ENCODE assay signal across 11 cellular contexts in the genomic region with DNA sequence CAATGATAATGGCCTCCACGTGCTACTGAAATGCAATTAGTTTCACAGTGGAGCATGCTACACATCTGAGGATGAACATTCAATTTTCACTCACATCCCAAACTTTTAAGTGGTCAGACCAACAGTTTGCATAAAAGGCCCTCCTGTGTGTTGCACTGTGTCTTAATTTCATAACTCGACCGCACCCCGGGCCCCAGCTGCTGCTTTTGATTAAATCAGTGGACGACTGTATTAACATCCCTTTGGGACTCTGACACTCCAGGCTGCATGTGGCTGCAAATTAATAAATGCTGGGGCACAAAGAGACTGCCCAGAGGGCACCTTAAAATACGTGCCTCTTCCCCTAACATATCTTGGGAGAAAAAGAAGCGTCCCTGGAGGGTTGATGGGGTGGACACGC. TPM values are rescaled to one million over a fixed set of nuclear protein-coding genes. Genes with fewer than 3 reads are reported as not detected.
A peak's percentile ranks its signal among the peaks of the same experiment; 100 is the strongest.
DNase-seq lines count a peak whose midpoint lies in the region; ATAC-seq and TF ChIP-seq lines count a peak whose summit lies in the region.
"Had no signal": no experiment of that assay in that cellular context is flagged by ENCODE, and none has a peak within 500 bp of the region (broad histone marks: within the 10 kb centered on the region; RNA-seq: fewer than 3 reads in every experiment).

No MANE protein-coding gene starts in this region.

- H3K36me3 Mint-ChIP-seq in activated T-cell treated with anti-CD3 and anti-CD28 coated beads, Interleukin-2, amount 50 U/mL, for 24 hours (ENCODE audit: low read depth), result peaks cover 38% of the 10 kb centered on the region
- H3K36me3 Mint-ChIP-seq in activated CD8-positive, alpha-beta T cell treated with anti-CD3 and anti-CD28 coated beads for 36 hours (ENCODE audit: low read depth), result peaks cover 14% of the 10 kb centered on the region
- no peaks in the 10 kb centered on the region for H3K36me3 Mint-ChIP-seq in natural killer cell treated with Interleukin-12 subunit alpha and Interleukin-12 subunit beta and Interleukin-15 and Interleukin-18, amount 100 ng/mL, for 72 hours
- H3K36me3 Mint-ChIP-seq in type B pancreatic cell, result peaks cover 4% of the 10 kb centered on the region

- no peak for TF ChIP-seq CTCF in activated CD8-positive, alpha-beta T cell treated with anti-CD3 and anti-CD28 coated beads for 36 hours (IDR thresholded peaks at IDR 0.05)
- no peak for TF ChIP-seq CTCF in GM10266 (IDR thresholded peaks at IDR 0.05; ENCODE audit: control insufficient read depth, insufficient read depth, low read depth, missing control alignments)
- no peak for TF ChIP-seq CTCF in type B pancreatic cell (conservative IDR thresholded peaks at IDR 0.05)

- peak; percentile 5 for ATAC-seq in HG02678 (IDR thresholded peaks at IDR 0.05; ENCODE audit: unreplicated experiment)
- peak; percentile 18 for ATAC-seq in activated CD8-positive, alpha-beta T cell treated with anti-CD3 and anti-CD28 coated beads for 36 hours
- ATAC-seq in natural killer cell treated with Interleukin-12 subunit alpha and Interleukin-12 subunit beta and Interleukin-15 and Interleukin-18, amount 100 ng/mL, for 72 hours, result no peak

- H3K9me3 Mint-ChIP-seq in activated T-cell treated with anti-CD3 and anti-CD28 coated beads, Interleukin-2, amount 50 U/mL, for 24 hours, result no peaks in the 10 kb centered on the region
- H3K9me3 Mint-ChIP-seq in activated CD8-positive, alpha-beta T cell treated with anti-CD3 and anti-CD28 coated beads for 36 hours, result no peaks in the 10 kb centered on the region
- no peaks in the 10 kb centered on the region for H3K9me3 Mint-ChIP-seq in natural killer cell treated with Interleukin-12 subunit alpha and Interleukin-12 subunit beta and Interleukin-15 and Interleukin-18, amount 100 ng/mL, for 72 hours
- H3K9me3 Mint-ChIP-seq in type B pancreatic cell, result no peaks in the 10 kb centered on the region

- intact Hi-C loops in activated CD8-positive, alpha-beta T cell treated with anti-CD3 and anti-CD28 coated beads for 36 hours (cut with micrococcal nuclease), result no loop called here

- no peak overlapping the region for H3K4me3 Mint-ChIP-seq in activated T-cell treated with anti-CD3 and anti-CD28 coated beads, Interleukin-2, amount 50 U/mL, for 24 hours
- no peak overlapping the region for H3K4me3 Mint-ChIP-seq in activated CD8-positive, alpha-beta T cell treated with anti-CD3 and anti-CD28 coated beads for 36 hours
- H3K4me3 Mint-ChIP-seq in natural killer cell treated with Interleukin-12 subunit alpha and Interleukin-12 subunit beta and Interleukin-15 and Interleukin-18, amount 100 ng/mL, for 72 hours, result peak overlapping the region; percentile 26
- H3K4me3 Mint-ChIP-seq in type B pancreatic cell, result no peak overlapping the region

- CTCF ChIA-PET in activated CD8-positive, alpha-beta T cell treated with anti-CD3 and anti-CD28 coated beads for 36 hours (lab: Charles Lee), result no interaction called here

- H3K4me1 Mint-ChIP-seq in activated T-cell treated with anti-CD3 and anti-CD28 coated beads, Interleukin-2, amount 50 U/mL, for 24 hours (ENCODE audit: low read depth), result peaks cover 20% of the 10 kb centered on the region
- H3K4me1 Mint-ChIP-seq in activated CD8-positive, alpha-beta T cell treated with anti-CD3 and anti-CD28 coated beads for 36 hours (ENCODE audit: low read depth), result peaks cover 12% of the 10 kb centered on the region
- H3K4me1 Mint-ChIP-seq in natural killer cell treated with Interleukin-12 subunit alpha and Interleukin-12 subunit beta and Interleukin-15 and Interleukin-18, amount 100 ng/mL, for 72 hours (ENCODE audit: low read depth in 2 of 2), result peaks cover 4 to 11% of the 10 kb centered on the region in 2 donors
- no peaks in the 10 kb centered on the region for H3K4me1 Mint-ChIP-seq in type B pancreatic cell (ENCODE audit: unreplicated experiment)

- H3K27ac Mint-ChIP-seq in activated T-cell treated with anti-CD3 and anti-CD28 coated beads, Interleukin-2, amount 50 U/mL, for 24 hours, result peak overlapping the region; percentile 87
- H3K27ac Mint-ChIP-seq in activated CD8-positive, alpha-beta T cell treated with anti-CD3 and anti-CD28 coated beads for 36 hours, result peak overlapping the region; percentile 76
- peak overlapping the region; percentile 40 to 66 for H3K27ac Mint-ChIP-seq in natural killer cell treated with Interleukin-12 subunit alpha and Interleukin-12 subunit beta and Interleukin-15 and Interleukin-18, amount 100 ng/mL, for 72 hours
- H3K27ac Mint-ChIP-seq in type B pancreatic cell, result no peak overlapping the region
- H3K27ac Mint-ChIP-seq: progenitor cell of endocrine pancreas had no signal

- DNase-seq in activated T-cell treated with anti-CD3 and anti-CD28 coated beads, Interleukin-2, amount 50 U/mL, for 24 hours, result no peak
- no peak for DNase-seq in activated T-cell treated with anti-CD3 and anti-CD28 coated beads for 4 hours
- no peak for DNase-seq in activated CD8-positive, alpha-beta T cell treated with anti-CD3 and anti-CD28 coated beads for 36 hours
- no peak for DNase-seq in natural killer cell treated with Interleukin-12 subunit alpha and Interleukin-12 subunit beta and Interleukin-15 and Interleukin-18, amount 100 ng/mL, for 72 hours (ENCODE audit: low spot score)
- DNase-seq in effector CD4-positive, alpha-beta T cell, result no peak
- DNase-seq in GM10266 (ENCODE audit: extremely low spot score), result no peak
- DNase-seq in type B pancreatic cell (ENCODE audit: extremely low spot score, unreplicated experiment), result no peak
- DNase-seq: NCI-H446; stimulated activated CD4-positive, alpha-beta T cell treated with anti-CD3 and anti-CD28 coated beads, Interleukin-1b, Interleukin-23, amount 100 ng/mL, for 48 hours had no signal

- H3K27me3 Mint-ChIP-seq in activated T-cell treated with anti-CD3 and anti-CD28 coated beads, Interleukin-2, amount 50 U/mL, for 24 hours, result no peaks in the 10 kb centered on the region
- H3K27me3 Mint-ChIP-seq in activated CD8-positive, alpha-beta T cell treated with anti-CD3 and anti-CD28 coated beads for 36 hours, result no peaks in the 10 kb centered on the region
- H3K27me3 Mint-ChIP-seq in natural killer cell treated with Interleukin-12 subunit alpha and Interleukin-12 subunit beta and Interleukin-15 and Interleukin-18, amount 100 ng/mL, for 72 hours, result no peaks in the 10 kb centered on the region
- H3K27me3 Mint-ChIP-seq in type B pancreatic cell, result peaks cover 10% of the 10 kb centered on the region

- POLR2A ChIA-PET in activated CD8-positive, alpha-beta T cell treated with anti-CD3 and anti-CD28 coated beads for 36 hours (lab: Charles Lee), result interaction anchor here (1.1 kb wide), 1 partner anchor 12 kb away, joined by 3 read pairs; no protein-coding TSS in a partner anchor

RNA-seq across cellular contexts. Expression of gene MED10, which starts 18.8 kb away (rescaled TPM):
- 10 to 100 TPM; 48.5 to 48.8 TPM for total RNA-seq in activated CD8-positive, alpha-beta T cell treated with anti-CD3 and anti-CD28 coated beads for 36 hours
- total RNA-seq in natural killer cell treated with Interleukin-12 subunit alpha and Interleukin-12 subunit beta and Interleukin-15 and Interleukin-18, amount 100 ng/mL, for 72 hours, result 10 to 100 TPM; 49.9 to 55.8 TPM
- 32.3 and 38.4 TPM in 2 replicates for total RNA-seq in type B pancreatic cell (ENCODE audit: low replicate concordance)

Comparison
In these comparisons a context has a peak if more than half of its experiments do, and no peak if none do; other contexts are left out.
1. ATAC-seq: peak in HG02678 (single experiment) and activated CD8-positive, alpha-beta T cell treated with anti-CD3 and anti-CD28 coated beads for 36 hours (single experiment); none in natural killer cell treated with Interleukin-12 subunit alpha and Interleukin-12 subunit beta and Interleukin-15 and Interleukin-18, amount 100 ng/mL, for 72 hours (0 of 2).